In the genomic region with DNA sequence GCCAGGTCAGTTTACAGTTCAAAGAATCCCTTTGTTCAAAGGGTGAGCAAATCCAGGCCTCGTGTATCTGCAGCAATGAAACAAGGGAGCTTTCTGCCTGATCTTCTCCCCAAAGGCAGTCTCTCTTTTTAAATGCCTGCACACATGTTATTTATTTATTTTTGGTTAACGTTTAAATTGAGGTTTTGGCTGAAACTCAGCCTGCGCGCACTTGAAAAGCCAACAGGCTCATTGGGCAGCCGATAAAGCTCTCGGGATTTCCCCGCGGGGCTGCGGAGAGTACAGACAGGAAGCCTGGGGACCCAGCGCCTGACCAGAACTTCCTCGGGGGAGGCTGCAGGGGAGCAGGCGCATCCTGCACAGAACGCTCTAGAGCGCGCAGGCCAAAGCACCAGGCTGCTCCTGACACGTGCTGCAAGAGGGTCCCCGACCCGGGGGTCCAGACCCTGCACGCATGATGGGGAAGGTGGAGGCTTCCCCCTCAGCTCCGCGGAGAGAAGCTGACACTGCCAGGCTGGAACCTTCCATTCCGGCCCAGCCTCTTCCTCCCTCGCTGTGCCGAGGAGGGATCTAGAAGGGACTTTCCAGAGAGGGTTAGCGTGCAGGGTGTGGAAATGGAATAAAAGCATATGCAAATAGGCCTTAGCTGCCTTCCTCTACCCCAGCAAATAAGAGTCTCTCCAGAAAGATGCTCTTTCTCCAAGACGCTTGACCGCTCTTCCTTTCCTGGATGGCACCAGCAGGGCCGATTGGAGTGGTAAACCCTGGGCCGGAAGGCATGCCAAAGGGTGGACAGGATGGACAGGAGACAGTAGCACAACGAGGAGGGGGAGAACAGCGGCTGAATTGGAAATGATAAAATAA, we compare ENCODE assay signal across 9 cellular contexts. TPM values are rescaled to one million over a fixed set of nuclear protein-coding genes. Genes with fewer than 3 reads are reported as not detected.
DNase-seq lines count a peak whose midpoint lies in the region; ATAC-seq and TF ChIP-seq lines count a peak whose summit lies in the region.
"Had no signal": no experiment of that assay in that cellular context is flagged by ENCODE, and none has a peak within 500 bp of the region (broad histone marks: within the 10 kb centered on the region; RNA-seq: fewer than 3 reads in every experiment).

No MANE protein-coding gene starts in this region.

- POLR2A ChIA-PET in activated naive CD8-positive, alpha-beta T cell treated with anti-CD3 and anti-CD28 coated beads, Interleukin-2, amount 10 ng/mL, durations not matched to agents 7 days and 5 days (lab: Charles Lee): interaction anchor here (0.6 to 2.0 kb wide), 8 partner anchors 16 to 63 kb away, joined by 3 to 15 read pairs (median 4); a partner anchor contains a TSS

- no peaks in the 10 kb centered on the region for H3K9me3 ChIP-seq in right atrium auricular region
- H3K9me3 ChIP-seq in spleen: no peaks in the 10 kb centered on the region

- no peaks in the 10 kb centered on the region for H3K9me3 Mint-ChIP-seq in activated naive CD8-positive, alpha-beta T cell treated with anti-CD3 and anti-CD28 coated beads, Interleukin-2, amount 10 ng/mL, durations not matched to agents 7 days and 5 days

- no peaks in the 10 kb centered on the region for H3K27me3 ChIP-seq in right atrium auricular region
- H3K27me3 ChIP-seq in spleen (replicated peaks in 1 of 7): peaks cover 0 to 37% (median 0%) of the 10 kb centered on the region in 7 donors

- intact Hi-C loops in spleen (cut with DNase I; ENCODE audit: low total_unique reads): no loop called here

- TF ChIP-seq CTCF in right atrium auricular region (IDR thresholded peaks at IDR 0.05): no peak
- TF ChIP-seq CTCF in spleen (IDR thresholded peaks at IDR 0.05 in 8 of 11, conservative IDR thresholded peaks at IDR 0.05 in 3 of 11): no peak

- H3K4me1 Mint-ChIP-seq in activated naive CD8-positive, alpha-beta T cell treated with anti-CD3 and anti-CD28 coated beads, Interleukin-2, amount 10 ng/mL, durations not matched to agents 7 days and 5 days: peaks cover 58% of the 10 kb centered on the region

- no peaks in the 10 kb centered on the region for H3K27me3 Mint-ChIP-seq in activated naive CD8-positive, alpha-beta T cell treated with anti-CD3 and anti-CD28 coated beads, Interleukin-2, amount 10 ng/mL, durations not matched to agents 7 days and 5 days

- H3K4me1 ChIP-seq in right atrium auricular region (peaks cover 0 to 31% of the 10 kb centered on the region in 2 donors), spleen (peaks cover 11 to 69% (median 48%) of the 10 kb centered on the region in 6 donors)

- no peaks in the 10 kb centered on the region for H3K36me3 ChIP-seq in right atrium auricular region
- no peaks in the 10 kb centered on the region for H3K36me3 ChIP-seq in spleen

- TF ChIP-seq POLR2A in spleen (IDR thresholded peaks at IDR 0.05): no peak

- 1 to 4% (median 4%) methylated on average over 31 of the region's 31 CpGs for WGBS in spleen, 5 donors

- DNase-seq in NCI-H146 (lab: John Stamatoyannopoulos, UW): peak; percentile 28
- no peak for DNase-seq in NCI-H146 treated with DMSO at 0.1 percent for 48 hours (lab: John Stamatoyannopoulos, UW; ENCODE audit: unreplicated experiment)
- DNase-seq in SW480 (ENCODE audit: low spot score): peak; percentile 75
- DNase-seq in activated naive CD8-positive, alpha-beta T cell treated with anti-CD3 and anti-CD28 coated beads, Interleukin-2, amount 10 ng/mL, durations not matched to agents 7 days and 5 days: peak; percentile 81
- peak; percentile 62 for DNase-seq in right atrium auricular region (ENCODE audit: low spot score)
- peak; percentile 93 for DNase-seq in spleen
- DNase-seq in SHP77 treated with DMSO at 0.1 percent for 48 hours (lab: John Stamatoyannopoulos, UW): no peak

- H3K36me3 Mint-ChIP-seq in activated naive CD8-positive, alpha-beta T cell treated with anti-CD3 and anti-CD28 coated beads, Interleukin-2, amount 10 ng/mL, durations not matched to agents 7 days and 5 days: peaks cover 8% of the 10 kb centered on the region

- H3K4me3 ChIP-seq in right atrium auricular region: peak overlapping the region in 1 of 2 donors; percentile 34
- peak overlapping the region; percentile 22 to 77 (median 52) for H3K4me3 ChIP-seq in spleen

- H3K27ac ChIP-seq in right atrium auricular region (peak overlapping the region in 1 of 2 donors; percentile 0), spleen (peak overlapping the region in 7 of 8 donors; percentile 23 to 74 (median 62))
- H3K27ac ChIP-seq: C4-2B had no signal

- peak overlapping the region; percentile 94 for H3K27ac Mint-ChIP-seq in activated naive CD8-positive, alpha-beta T cell treated with anti-CD3 and anti-CD28 coated beads, Interleukin-2, amount 10 ng/mL, durations not matched to agents 7 days and 5 days

- peak overlapping the region; percentile 93 for H3K4me3 Mint-ChIP-seq in activated naive CD8-positive, alpha-beta T cell treated with anti-CD3 and anti-CD28 coated beads, Interleukin-2, amount 10 ng/mL, durations not matched to agents 7 days and 5 days

- peak; percentile 82 for ATAC-seq in HG03060 (IDR thresholded peaks at IDR 0.05; ENCODE audit: low read depth, unreplicated experiment)
- ATAC-seq in activated naive CD8-positive, alpha-beta T cell treated with anti-CD3 and anti-CD28 coated beads, Interleukin-2, amount 10 ng/mL, durations not matched to agents 7 days and 5 days (ENCODE audit: low read depth): peak; percentile 90

RNA-seq across cellular contexts. Expression of a gene that starts 46.1 kb away (rescaled TPM):
- 100 to 1,000 TPM; 118 TPM for total RNA-seq in activated naive CD8-positive, alpha-beta T cell treated with anti-CD3 and anti-CD28 coated beads, Interleukin-2, amount 10 ng/mL, durations not matched to agents 7 days and 5 days
- total RNA-seq in right atrium auricular region (1 to 10 TPM; 4.0 to 5.9 TPM), spleen (10 to 100 TPM in 5 of 7 donors, 1 to 10 TPM in 2; 7.9 to 42.2 (median 19.2) TPM)
- 10 to 100 TPM; 20.0 to 74.2 (median 23.5) TPM for polyA plus RNA-seq in spleen

RNA-seq across cellular contexts. Expression of a gene that starts 48.9 kb away (rescaled TPM):
- 10 to 100 TPM; 62.3 to 66.6 TPM for total RNA-seq in activated naive CD8-positive, alpha-beta T cell treated with anti-CD3 and anti-CD28 coated beads, Interleukin-2, amount 10 ng/mL, durations not matched to agents 7 days and 5 days
- total RNA-seq in right atrium auricular region (10 to 100 TPM; 55.0 to 55.2 TPM), spleen (100 to 1,000 TPM in 1 of 7 donors, 10 to 100 TPM in 6; 53.6 to 114 (median 58.1) TPM)
- 10 to 100 TPM; 32.1 to 40.5 (median 36.6) TPM for polyA plus RNA-seq in spleen

Comparison
In these comparisons a context has a peak if more than half of its experiments do, and no peak if none do; other contexts are left out.
1. DNase-seq: peak in NCI-H146 (single experiment), SW480 (single experiment), activated naive CD8-positive, alpha-beta T cell treated with anti-CD3 and anti-CD28 coated beads, Interleukin-2, amount 10 ng/mL, durations not matched to agents 7 days and 5 days (single experiment), right atrium auricular region (single experiment) and spleen (single experiment); none in NCI-H146 treated with DMSO at 0.1 percent for 48 hours (single experiment) and SHP77 treated with DMSO at 0.1 percent for 48 hours (single experiment).